In genomic region chr17:63946440-63947363, GRCh38 we compare ENCODE assay signal across 9 cellular contexts. TPM values are rescaled to one million over a fixed set of nuclear protein-coding genes. Genes with fewer than 3 reads are reported as not detected.
DNase-seq lines count a peak whose midpoint lies in the region; ATAC-seq, FAIRE-seq and TF ChIP-seq lines count a peak whose summit lies in the region.
"Had no signal": no experiment of that assay in that cellular context is flagged by ENCODE, and none has a peak within 500 bp of the region (broad histone marks: within the 10 kb centered on the region; RNA-seq: fewer than 3 reads in every experiment).

No MANE protein-coding gene starts in this region.

- CTCF ChIA-PET in CD8-positive, alpha-beta T cell (lab: Charles Lee), result interaction anchor here (0.7 to 3.0 kb wide), 31 partner anchors 9 to 426 kb away, joined by 3 to 63 read pairs (median 8); partner anchors contain the start of genes CD79B, CSHL1, ERN1 and GH1

- no peaks in the 10 kb centered on the region for H3K27me3 Mint-ChIP-seq in CD8-positive, alpha-beta T cell (ENCODE audit: low read depth)

- peak; percentile 78 for ATAC-seq in CD8-positive, alpha-beta T cell
- ATAC-seq in GM21825 (IDR thresholded peaks at IDR 0.05; ENCODE audit: unreplicated experiment), result no peak

- peak overlapping the region; percentile 72 for H3K27ac Mint-ChIP-seq in CD8-positive, alpha-beta T cell

- no peaks in the 10 kb centered on the region for H3K9me3 Mint-ChIP-seq in CD8-positive, alpha-beta T cell

- in situ Hi-C loops in brain microvascular endothelial cell (cut with HindIII; ENCODE audit: low pct_ligation_motif_present, low sequenced_read_pairs), result no loop called here

- H3K4me3 Mint-ChIP-seq in CD8-positive, alpha-beta T cell, result peak overlapping the region; percentile 74

- H3K4me1 ChIP-seq in CD8-positive, alpha-beta T cell (ENCODE audit: insufficient read depth, low read length), result peaks cover 20% of the 10 kb centered on the region
- peaks cover 0 to 7% of the 10 kb centered on the region in 2 donors for H3K4me1 ChIP-seq in kidney (ENCODE audit: control insufficient read depth in 1 of 2, insufficient read depth in 1 of 2, low read depth in 1 of 2, low read length in 2 of 2)

- DNase-seq in CD8-positive, alpha-beta T cell, result peak; percentile 22 to 76 (median 53)
- DNase-seq in GM20000 (ENCODE audit: low spot score) (peak; percentile 91), LNCaP clone FGC (ENCODE audit: low read depth) (no peak), UCSD-AML1 (lab: John Stamatoyannopoulos, UW; ENCODE audit: unreplicated experiment) (peak; percentile 60), brain microvascular endothelial cell (peak; percentile 4), kidney (no peak)
- DNase-seq in stimulated activated CD4-positive, alpha-beta T cell treated with anti-CD3 and anti-CD28 coated beads, Interleukin-4, amount 100 ng/mL, for 24 hours, result peak; percentile 69

- TF ChIP-seq CTCF in CD8-positive, alpha-beta T cell (IDR thresholded peaks at IDR 0.05), result peak; percentile 69
- TF ChIP-seq CTCF in GM20000 (IDR thresholded peaks at IDR 0.05; ENCODE audit: extremely low read depth, missing control alignments) (peak; percentile 62), LNCaP clone FGC (IDR thresholded peaks at IDR 0.05; ENCODE audit: control insufficient read depth, extremely low read depth, insufficient read depth) (peak; percentile 77), brain microvascular endothelial cell (IDR thresholded peaks at IDR 0.05; ENCODE audit: low read depth, low read length, missing control alignments) (peak; percentile 81), kidney (IDR thresholded peaks at IDR 0.05; ENCODE audit: borderline replicate concordance, extremely low read depth, insufficient read depth) (peak; percentile 69)

- H3K9ac ChIP-seq in kidney (ENCODE audit: low read length in 2 of 2), result no peak overlapping the region

- no peaks in the 10 kb centered on the region for H3K9me3 ChIP-seq in CD8-positive, alpha-beta T cell (ENCODE audit: low read length)
- H3K9me3 ChIP-seq in kidney (ENCODE audit: control insufficient read depth in 1 of 2, low read length in 2 of 2), result no peaks in the 10 kb centered on the region

- intact Hi-C loops in CD8-positive, alpha-beta T cell (cut with DNase I, micrococcal nuclease), result loop anchor here (1.0 to 5.0 kb wide), 4 partner anchors 14 to 79 kb away; partner anchors contain the start of gene CD79B (in 1 of the 2)
- intact Hi-C loops in kidney (cut with DNase I), result no loop called here

- H3K4me3 ChIP-seq in CD8-positive, alpha-beta T cell (ENCODE audit: low read depth, low read length), result peak overlapping the region; percentile 47
- no peak overlapping the region for H3K4me3 ChIP-seq in LNCaP clone FGC (ENCODE audit: low read depth, low read length)
- H3K4me3 ChIP-seq in brain microvascular endothelial cell (ENCODE audit: low read depth, low read length), result no peak overlapping the region
- H3K4me3 ChIP-seq in kidney (ENCODE audit: low read length in 2 of 2), result no peak overlapping the region

- no peaks in the 10 kb centered on the region for H3K36me3 ChIP-seq in CD8-positive, alpha-beta T cell (ENCODE audit: insufficient read depth, low read length)
- no peaks in the 10 kb centered on the region for H3K36me3 ChIP-seq in brain microvascular endothelial cell (replicated peaks)
- H3K36me3 ChIP-seq in kidney (ENCODE audit: control insufficient read depth in 1 of 2, insufficient read depth in 2 of 2, low read length in 2 of 2), result no peaks in the 10 kb centered on the region

- H3K27me3 ChIP-seq in CD8-positive, alpha-beta T cell (ENCODE audit: insufficient read depth, low read length), result no peaks in the 10 kb centered on the region
- peaks cover 2% of the 10 kb centered on the region for H3K27me3 ChIP-seq in brain microvascular endothelial cell (replicated peaks)

- H3K27ac ChIP-seq in CD8-positive, alpha-beta T cell (ENCODE audit: low read depth, low read length), result no peak overlapping the region
- H3K27ac ChIP-seq in brain microvascular endothelial cell (no peak overlapping the region), kidney (ENCODE audit: low read depth in 2 of 2, low read length in 2 of 2) (no peak overlapping the region)

- POLR2A ChIA-PET in CD8-positive, alpha-beta T cell (lab: Charles Lee), result interaction anchor here (0.5 to 1.8 kb wide), 11 partner anchors 9 to 559 kb away, joined by 3 to 7 read pairs (median 5); partner anchors contain the start of genes CD79B, DDX5, GH1 and ICAM2

- no peak for FAIRE-seq in kidney (lab: Jason Lieb, UNC)

- H3K4me1 Mint-ChIP-seq in CD8-positive, alpha-beta T cell (ENCODE audit: low read depth), result peaks cover 20% of the 10 kb centered on the region

- no peaks in the 10 kb centered on the region for H3K36me3 Mint-ChIP-seq in CD8-positive, alpha-beta T cell

RNA-seq across cellular contexts. Expression of gene CD79B, which starts 14.6 kb away (rescaled TPM):
- 1 to 10 TPM; 2.9 to 3.2 TPM for total RNA-seq in CD8-positive, alpha-beta T cell
- 11.4 TPM for total RNA-seq in kidney
- polyA plus RNA-seq in kidney (ENCODE audit: insufficient read depth, low read depth, low replicate concordance), result 5.2 TPM
- total RNA-seq: LHCN-M2 had no signal

RNA-seq across cellular contexts. Expression of gene SCN4A, which starts 26.0 kb away (rescaled TPM):
- under 1 TPM in 1 of 2 experiments, not detected in 1; 0.14 TPM for total RNA-seq in CD8-positive, alpha-beta T cell
- 3.4 TPM for total RNA-seq in kidney
- 0.19 TPM for polyA plus RNA-seq in kidney (ENCODE audit: insufficient read depth, low read depth, low replicate concordance)

RNA-seq across cellular contexts. Expression of gene GH1, which starts 28.1 kb away (rescaled TPM):
- total RNA-seq in CD8-positive, alpha-beta T cell, result not detected
- not detected for total RNA-seq in kidney
- polyA plus RNA-seq in kidney (ENCODE audit: insufficient read depth, low read depth, low replicate concordance), result not detected
- total RNA-seq: LHCN-M2 had no signal

RNA-seq across cellular contexts. Expression of gene CSHL1, which starts 35.6 kb away (rescaled TPM):
- not detected for total RNA-seq in CD8-positive, alpha-beta T cell
- total RNA-seq in kidney, result not detected
- polyA plus RNA-seq in kidney (ENCODE audit: insufficient read depth, low read depth, low replicate concordance), result not detected
- total RNA-seq: LHCN-M2 had no signal

RNA-seq across cellular contexts. Expression of gene CSH1, which starts 50.3 kb away (rescaled TPM):
- not detected for total RNA-seq in CD8-positive, alpha-beta T cell
- not detected for total RNA-seq in kidney
- not detected for polyA plus RNA-seq in kidney (ENCODE audit: insufficient read depth, low read depth, low replicate concordance)
- total RNA-seq: LHCN-M2 had no signal

Comparison
In these comparisons a context has a peak if more than half of its experiments do, and no peak if none do; other contexts are left out.
1. DNase-seq: peak in CD8-positive, alpha-beta T cell (7 of 7), GM20000 (single experiment), UCSD-AML1 (single experiment), brain microvascular endothelial cell (single experiment) and stimulated activated CD4-positive, alpha-beta T cell treated with anti-CD3 and anti-CD28 coated beads, Interleukin-4, amount 100 ng/mL, for 24 hours (single experiment); none in LNCaP clone FGC (single experiment) and kidney (single experiment).
2. Peak in every context shown above with its lines, with median percentiles within 50 percentile points of each other: CTCF ChIP-seq.